Comparison of ENCODE assay signal across 8 cellular contexts in genomic region chr12:105331805-105332251, GRCh38. TPM values are rescaled to one million over a fixed set of nuclear protein-coding genes. Genes with fewer than 3 reads are reported as not detected.
DNase-seq lines count a peak whose midpoint lies in the region; ATAC-seq and TF ChIP-seq lines count a peak whose summit lies in the region.

No MANE protein-coding gene starts in this region.

- H3K36me3 Mint-ChIP-seq in activated CD4-positive, alpha-beta T cell treated with anti-CD3 and anti-CD28 coated beads, Interleukin-2, amount 10 ng/mL, durations not matched to agents 24 days and 14 days (ENCODE audit: low read depth): peaks cover 21% of the 10 kb centered on the region

- TF ChIP-seq CTCF in cardiac muscle cell (IDR thresholded peaks at IDR 0.05; ENCODE audit: low read depth, low read length) (no peak), foreskin fibroblast (IDR thresholded peaks at IDR 0.05; ENCODE audit: low read depth, low read length) (no peak), testis (IDR thresholded peaks at IDR 0.05) (no peak)

- H3K4me3 ChIP-seq in cardiac muscle cell (peak overlapping the region; percentile 77), right cardiac atrium (ENCODE audit: low read length) (no peak overlapping the region), foreskin fibroblast (ENCODE audit: low read depth in 1 of 2, low read length in 2 of 2) (peak overlapping the region; percentile 85 to 86), testis (peak overlapping the region; percentile 81 to 83)

- peak overlapping the region; percentile 87 for H3K27ac Mint-ChIP-seq in activated CD4-positive, alpha-beta T cell treated with anti-CD3 and anti-CD28 coated beads, Interleukin-2, amount 10 ng/mL, durations not matched to agents 24 days and 14 days

- H3K27me3 ChIP-seq in cardiac muscle cell: peaks cover 28% of the 10 kb centered on the region
- no peaks in the 10 kb centered on the region for H3K27me3 ChIP-seq in right cardiac atrium (ENCODE audit: control insufficient read depth, insufficient read depth)
- no peaks in the 10 kb centered on the region for H3K27me3 ChIP-seq in testis

- DNase-seq in cardiac muscle cell (ENCODE audit: low read depth in 1 of 2, low spot score in 1 of 2) (no peak), right cardiac atrium (no peak), foreskin fibroblast (peak in 1 of 2 donors; percentile 52), testis (peak; percentile 37)
- peak; percentile 85 for DNase-seq in activated CD4-positive, alpha-beta T cell treated with anti-CD3 and anti-CD28 coated beads, Interleukin-2, amount 10 ng/mL, durations not matched to agents 24 days and 14 days
- DNase-seq in activated CD8-positive, alpha-beta memory T cell treated with anti-CD3 and anti-CD28 coated beads, Interleukin-2, amount 50 U/mL, for 4 hours: no peak

- no peaks in the 10 kb centered on the region for H3K9me3 ChIP-seq in cardiac muscle cell (ENCODE audit: low read depth)
- H3K9me3 ChIP-seq in right cardiac atrium (ENCODE audit: control insufficient read depth, low read length): no peaks in the 10 kb centered on the region
- no peaks in the 10 kb centered on the region for H3K9me3 ChIP-seq in testis

- peaks cover 40% of the 10 kb centered on the region for H3K4me1 ChIP-seq in cardiac muscle cell (ENCODE audit: low read depth)
- H3K4me1 ChIP-seq in right cardiac atrium (ENCODE audit: control insufficient read depth, insufficient read depth, low read length): peaks cover 3% of the 10 kb centered on the region
- peaks cover 19% of the 10 kb centered on the region for H3K4me1 ChIP-seq in testis

- no peak for TF ChIP-seq POLR2A in testis (IDR thresholded peaks at IDR 0.05)

- intact Hi-C loops in right cardiac atrium (cut with DNase I): no loop called here
- intact Hi-C loops in activated CD4-positive, alpha-beta T cell treated with anti-CD3 and anti-CD28 coated beads, Interleukin-2, amount 10 ng/mL, durations not matched to agents 24 days and 14 days (cut with micrococcal nuclease): loop anchor here (1.0 to 5.0 kb wide), 7 partner anchors 25 to 1045 kb away; partner anchors contain the start of genes APPL2, CHST11, TCP11L2 and WASHC4
- intact Hi-C loops in testis (cut with DNase I; ENCODE audit: low total_unique reads): no loop called here

- peaks cover 77% of the 10 kb centered on the region for H3K4me1 Mint-ChIP-seq in activated CD4-positive, alpha-beta T cell treated with anti-CD3 and anti-CD28 coated beads, Interleukin-2, amount 10 ng/mL, durations not matched to agents 24 days and 14 days

- no peaks in the 10 kb centered on the region for H3K27me3 Mint-ChIP-seq in activated CD4-positive, alpha-beta T cell treated with anti-CD3 and anti-CD28 coated beads, Interleukin-2, amount 10 ng/mL, durations not matched to agents 24 days and 14 days

- H3K4me3 Mint-ChIP-seq in activated CD4-positive, alpha-beta T cell treated with anti-CD3 and anti-CD28 coated beads, Interleukin-2, amount 10 ng/mL, durations not matched to agents 24 days and 14 days: peak overlapping the region; percentile 82

- 86% methylated on average over 8 of the region's 8 CpGs for WGBS in right cardiac atrium
- 37 to 47% methylated on average over 8 of the region's 8 CpGs for whole genome bisulfite sequencing in testis, 2 donors

- H3K36me3 ChIP-seq in cardiac muscle cell (no peaks in the 10 kb centered on the region), testis (ENCODE audit: low read depth, missing control alignments) (no peaks in the 10 kb centered on the region)

- ATAC-seq in right cardiac atrium (no peak), HG02870 (IDR thresholded peaks at IDR 0.05; ENCODE audit: unreplicated experiment) (no peak), HG03159 (IDR thresholded peaks at IDR 0.05; ENCODE audit: unreplicated experiment) (no peak)

- H3K9me3 Mint-ChIP-seq in activated CD4-positive, alpha-beta T cell treated with anti-CD3 and anti-CD28 coated beads, Interleukin-2, amount 10 ng/mL, durations not matched to agents 24 days and 14 days: peaks cover 5% of the 10 kb centered on the region

- H3K27ac ChIP-seq in cardiac muscle cell (no peak overlapping the region), right cardiac atrium (ENCODE audit: low read length) (no peak overlapping the region), testis (no peak overlapping the region)

RNA-seq across cellular contexts. Expression of gene C12orf75, which starts 1.3 kb away (rescaled TPM):
- total RNA-seq in cardiac muscle cell (39.3 and 56.6 TPM in 2 replicates), right cardiac atrium (1 to 10 TPM; 1.5 to 1.8 (median 1.6) TPM), testis (100 to 1,000 TPM; 112 to 121 TPM)
- polyA plus RNA-seq in cardiac muscle cell (78.2 and 106 TPM in 2 replicates), right cardiac atrium (2.1 TPM), testis (ENCODE audit: insufficient read depth, low read depth, low replicate concordance) (144 TPM)
- 91.4 and 96.1 TPM in 2 replicates for total RNA-seq in activated CD4-positive, alpha-beta T cell treated with anti-CD3 and anti-CD28 coated beads, Interleukin-2, amount 10 ng/mL, durations not matched to agents 24 days and 14 days

Comparison
In these comparisons a context has a peak if more than half of its experiments do, and no peak if none do; other contexts are left out.
1. RNA of gene C12orf75, which starts 1.3 kb away (total RNA-seq): 112 to 121 TPM in testis, 91.4 to 96.1 TPM in activated CD4-positive, alpha-beta T cell treated with anti-CD3 and anti-CD28 coated beads, Interleukin-2, amount 10 ng/mL, durations not matched to agents 24 days and 14 days and 39.3 to 56.6 TPM in cardiac muscle cell; 1.5 to 1.8 TPM in right cardiac atrium; every median in the first group is over 10 times any median in the second.
2. DNase-seq: peak in activated CD4-positive, alpha-beta T cell treated with anti-CD3 and anti-CD28 coated beads, Interleukin-2, amount 10 ng/mL, durations not matched to agents 24 days and 14 days (single experiment) and testis (single experiment); none in cardiac muscle cell (0 of 2), right cardiac atrium (0 of 3) and activated CD8-positive, alpha-beta memory T cell treated with anti-CD3 and anti-CD28 coated beads, Interleukin-2, amount 50 U/mL, for 4 hours (single experiment).